In genomic region chrX:70422886-70423336, GRCh38 we compare ENCODE assay signal across 8 cellular contexts. TPM values are rescaled to one million over a fixed set of nuclear protein-coding genes. Genes with fewer than 3 reads are reported as not detected.
DNase-seq lines count a peak whose midpoint lies in the region; ATAC-seq and TF ChIP-seq lines count a peak whose summit lies in the region.

GDPD2 (plus strand) TSS chrX:70423314; CDS start chrX:70424985, 1,671 bp downstream.

- no peak within 1 kb of the TSS for H3K4me2 ChIP-seq in OCI-LY1 (ENCODE audit: low read length)

- H3K9me3 ChIP-seq in OCI-LY1 (ENCODE audit: low read length), result no peaks in the 10 kb centered on the region

- H3K27me3 ChIP-seq in OCI-LY1 (ENCODE audit: insufficient read depth, low read length), result no peaks in the 10 kb centered on the region

- peaks cover 23% of the 10 kb centered on the region for H3K36me3 ChIP-seq in OCI-LY1 (ENCODE audit: insufficient read depth, low read length)

- ATAC-seq in sciatic nerve, result peak; percentile 35
- ATAC-seq in GM21423 (IDR thresholded peaks at IDR 0.05; ENCODE audit: unreplicated experiment), result no peak

- H3K4me3 ChIP-seq in OCI-LY1 (ENCODE audit: low read depth, low read length, poor library complexity, severe bottlenecking) (no peak within 1 kb of the TSS), fibroblast of pulmonary artery (replicated peaks; ENCODE audit: low read depth, low read length) (no peak within 1 kb of the TSS)

- H2AFZ ChIP-seq in OCI-LY1 (ENCODE audit: low read length), result no peak within 1 kb of the TSS

- H4K20me1 ChIP-seq in OCI-LY1 (ENCODE audit: insufficient read depth, low read length), result no peaks in the 10 kb centered on the region

- no peaks in the 10 kb centered on the region for H3F3A ChIP-seq in OCI-LY1 (ENCODE audit: insufficient read depth, low read length)

- intact Hi-C loops in sciatic nerve (cut with DNase I), result no loop called here

- H3K4me1 ChIP-seq in OCI-LY1 (ENCODE audit: insufficient read depth, low read length, severe bottlenecking), result no peaks in the 10 kb centered on the region

- peak; percentile 22 for DNase-seq in NCI-H1436 (lab: John Stamatoyannopoulos, UW)
- no peak for DNase-seq in NCI-H1436 treated with DMSO at 0.1 percent for 48 hours (lab: John Stamatoyannopoulos, UW)
- DNase-seq in fibroblast of pulmonary artery (ENCODE audit: low read depth), result peak; percentile 22
- no peak for DNase-seq in sciatic nerve (ENCODE audit: low spot score)
- DNase-seq in CD1c-positive myeloid dendritic cell (ENCODE audit: extremely low spot score), result no peak
- no peak for DNase-seq in activated CD4-positive, alpha-beta T cell treated with anti-CD3 and anti-CD28 coated beads, Interleukin-2, amount 50 U/mL, for 48 hours

- H3K9ac ChIP-seq in OCI-LY1 (ENCODE audit: low read length), result no peak within 1 kb of the TSS

- TF ChIP-seq CTCF in OCI-LY1 (IDR thresholded peaks at IDR 0.05; ENCODE audit: low read length), result peak; percentile 29; the same call in 1 of the 2 replicates
- no peak for TF ChIP-seq CTCF in fibroblast of pulmonary artery (IDR thresholded peaks at IDR 0.05; ENCODE audit: low read length, missing control alignments)

- no peak within 1 kb of the TSS for H3K27ac ChIP-seq in OCI-LY1 (ENCODE audit: low read depth, low read length, poor library complexity, severe bottlenecking)

- no peaks in the 10 kb centered on the region for H3K79me2 ChIP-seq in OCI-LY1 (ENCODE audit: insufficient read depth, low read length)

- no peaks in the 10 kb centered on the region for H3K9me2 ChIP-seq in OCI-LY1 (ENCODE audit: low read depth, low read length)

RNA-seq across cellular contexts. Expression of gene GDPD2, which starts in this region (rescaled TPM):
- 0.22 TPM for total RNA-seq in sciatic nerve

Comparison
In these comparisons a context has a peak if more than half of its experiments do, and no peak if none do; other contexts are left out.
1. DNase-seq: peak in NCI-H1436 (single experiment) and fibroblast of pulmonary artery (single experiment); none in NCI-H1436 treated with DMSO at 0.1 percent for 48 hours (single experiment), sciatic nerve (single experiment), CD1c-positive myeloid dendritic cell (single experiment) and activated CD4-positive, alpha-beta T cell treated with anti-CD3 and anti-CD28 coated beads, Interleukin-2, amount 50 U/mL, for 48 hours (0 of 2).
2. Peak in ATAC-seq in sciatic nerve; RNA of the gene not detected or under 1 TPM.